In the genomic region with DNA sequence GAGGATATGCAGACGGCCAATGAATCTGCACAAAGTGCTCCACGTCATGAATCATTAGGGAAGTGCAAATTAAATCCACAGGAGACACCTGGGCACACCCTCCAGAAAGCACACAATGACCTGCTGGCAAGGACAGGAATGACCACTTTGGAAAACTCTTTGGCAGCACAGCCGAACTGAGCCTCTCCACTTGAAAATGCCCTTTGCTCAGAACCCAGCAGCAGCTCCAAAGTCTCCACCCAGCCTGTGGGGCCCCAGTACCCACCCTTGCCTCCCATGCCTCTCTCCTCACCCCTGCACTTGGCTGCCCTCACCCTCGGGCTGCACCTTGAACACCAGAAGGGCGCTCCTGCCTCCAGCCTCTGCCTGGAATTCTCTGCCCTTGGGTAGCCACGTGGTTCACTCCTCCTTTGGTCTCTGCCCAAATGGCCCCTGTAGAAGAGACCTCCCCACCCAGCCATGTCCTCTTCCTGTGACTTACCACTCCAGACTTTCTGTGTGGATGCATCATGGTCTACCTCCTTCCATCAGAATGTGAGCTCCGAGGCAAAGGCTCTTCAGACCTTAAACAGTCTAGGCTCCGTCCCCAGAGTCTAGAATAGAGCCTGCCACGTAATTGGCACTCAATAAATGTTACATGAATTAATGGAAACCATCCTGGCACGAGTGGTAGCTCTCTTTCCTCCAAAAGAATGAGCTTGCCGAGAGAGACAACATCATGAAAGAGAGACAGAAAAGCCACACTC, we compare ENCODE assay signal across 1 cellular context.
A peak's percentile ranks its signal among the peaks of the same experiment; 100 is the strongest.
TF ChIP-seq lines count a peak whose summit lies in the region.
"Not testable (repeated sequence)": the region's sequence is repeated elsewhere in the genome, so short reads cannot be mapped to it uniquely, and the experiment has no call there.

No MANE protein-coding gene starts in this region.

TF ChIP-seq in HepG2, 621 proteins besides CTCF, POLR2A, EP300 and RAD21 (continued from another document and continues in another):
- TF ChIP-seq, protein P1, sequence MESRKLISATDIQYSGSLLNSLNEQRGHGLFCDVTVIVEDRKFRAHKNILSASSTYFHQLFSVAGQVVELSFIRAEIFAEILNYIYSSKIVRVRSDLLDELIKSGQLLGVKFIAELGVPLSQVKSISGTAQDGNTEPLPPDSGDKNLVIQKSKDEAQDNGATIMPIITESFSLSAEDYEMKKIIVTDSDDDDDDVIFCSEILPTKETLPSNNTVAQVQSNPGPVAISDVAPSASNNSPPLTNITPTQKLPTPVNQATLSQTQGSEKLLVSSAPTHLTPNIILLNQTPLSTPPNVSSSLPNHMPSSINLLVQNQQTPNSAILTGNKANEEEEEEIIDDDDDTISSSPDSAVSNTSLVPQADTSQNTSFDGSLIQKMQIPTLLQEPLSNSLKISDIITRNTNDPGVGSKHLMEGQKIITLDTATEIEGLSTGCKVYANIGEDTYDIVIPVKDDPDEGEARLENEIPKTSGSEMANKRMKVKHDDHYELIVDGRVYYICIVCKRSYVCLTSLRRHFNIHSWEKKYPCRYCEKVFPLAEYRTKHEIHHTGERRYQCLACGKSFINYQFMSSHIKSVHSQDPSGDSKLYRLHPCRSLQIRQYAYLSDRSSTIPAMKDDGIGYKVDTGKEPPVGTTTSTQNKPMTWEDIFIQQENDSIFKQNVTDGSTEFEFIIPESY (CRISPR knock-in tag; IDR thresholded peaks at IDR 0.05) = 0 out of 2 replicates have a peak, but pooled peaks have one; percentile 11
- peak; percentile 41; the same call in 1 of the 2 replicates for TF ChIP-seq SIX1 (CRISPR knock-in tag; IDR thresholded peaks at IDR 0.05; ENCODE audit: borderline replicate concordance)
- TF ChIP-seq ZNF644 (CRISPR knock-in tag; IDR thresholded peaks at IDR 0.05; ENCODE audit: low read depth) = peak; percentile 49; the same call in 1 of the 2 replicates
- TF ChIP-seq ZNF160 (CRISPR knock-in tag; IDR thresholded peaks at IDR 0.05) = 0 out of 2 replicates have a peak, but pooled peaks have one; percentile 59
- not testable (repeated sequence) for TF ChIP-seq LCORL, SOX13 (IDR thresholded peaks at IDR 0.05)
- TF ChIP-seq LCORL (CRISPR knock-in tag; IDR thresholded peaks at IDR 0.05) = peak; percentile 68
- TF ChIP-seq SALL1 (CRISPR knock-in tag; IDR thresholded peaks at IDR 0.05) = peak; percentile 59
- peak; percentile 66 for TF ChIP-seq ZMYM3 (CRISPR knock-in tag; IDR thresholded peaks at IDR 0.05)
- TF ChIP-seq, protein P2, sequence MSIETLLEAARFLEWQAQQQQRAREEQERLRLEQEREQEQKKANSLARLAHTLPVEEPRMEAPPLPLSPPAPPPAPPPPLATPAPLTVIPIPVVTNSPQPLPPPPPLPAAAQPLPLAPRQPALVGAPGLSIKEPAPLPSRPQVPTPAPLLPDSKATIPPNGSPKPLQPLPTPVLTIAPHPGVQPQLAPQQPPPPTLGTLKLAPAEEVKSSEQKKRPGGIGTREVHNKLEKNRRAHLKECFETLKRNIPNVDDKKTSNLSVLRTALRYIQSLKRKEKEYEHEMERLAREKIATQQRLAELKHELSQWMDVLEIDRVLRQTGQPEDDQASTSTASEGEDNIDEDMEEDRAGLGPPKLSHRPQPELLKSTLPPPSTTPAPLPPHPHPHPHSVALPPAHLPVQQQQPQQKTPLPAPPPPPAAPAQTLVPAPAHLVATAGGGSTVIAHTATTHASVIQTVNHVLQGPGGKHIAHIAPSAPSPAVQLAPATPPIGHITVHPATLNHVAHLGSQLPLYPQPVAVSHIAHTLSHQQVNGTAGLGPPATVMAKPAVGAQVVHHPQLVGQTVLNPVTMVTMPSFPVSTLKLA (IDR thresholded peaks at IDR 0.05) = peak; percentile 26; the same call in 1 of the 2 replicates
- TF ChIP-seq, protein P3, sequence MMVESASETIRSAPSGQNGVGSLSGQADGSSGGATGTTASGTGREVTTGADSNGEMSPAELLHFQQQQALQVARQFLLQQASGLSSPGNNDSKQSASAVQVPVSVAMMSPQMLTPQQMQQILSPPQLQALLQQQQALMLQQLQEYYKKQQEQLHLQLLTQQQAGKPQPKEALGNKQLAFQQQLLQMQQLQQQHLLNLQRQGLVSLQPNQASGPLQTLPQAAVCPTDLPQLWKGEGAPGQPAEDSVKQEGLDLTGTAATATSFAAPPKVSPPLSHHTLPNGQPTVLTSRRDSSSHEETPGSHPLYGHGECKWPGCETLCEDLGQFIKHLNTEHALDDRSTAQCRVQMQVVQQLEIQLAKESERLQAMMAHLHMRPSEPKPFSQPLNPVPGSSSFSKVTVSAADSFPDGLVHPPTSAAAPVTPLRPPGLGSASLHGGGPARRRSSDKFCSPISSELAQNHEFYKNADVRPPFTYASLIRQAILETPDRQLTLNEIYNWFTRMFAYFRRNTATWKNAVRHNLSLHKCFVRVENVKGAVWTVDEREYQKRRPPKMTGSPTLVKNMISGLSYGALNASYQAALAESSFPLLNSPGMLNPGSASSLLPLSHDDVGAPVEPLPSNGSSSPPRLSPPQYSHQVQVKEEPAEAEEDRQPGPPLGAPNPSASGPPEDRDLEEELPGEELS (CRISPR knock-in tag; IDR thresholded peaks at IDR 0.05) = 0 out of 2 replicates have a peak, but pooled peaks have one; percentile 21
- TF ChIP-seq, protein P4, sequence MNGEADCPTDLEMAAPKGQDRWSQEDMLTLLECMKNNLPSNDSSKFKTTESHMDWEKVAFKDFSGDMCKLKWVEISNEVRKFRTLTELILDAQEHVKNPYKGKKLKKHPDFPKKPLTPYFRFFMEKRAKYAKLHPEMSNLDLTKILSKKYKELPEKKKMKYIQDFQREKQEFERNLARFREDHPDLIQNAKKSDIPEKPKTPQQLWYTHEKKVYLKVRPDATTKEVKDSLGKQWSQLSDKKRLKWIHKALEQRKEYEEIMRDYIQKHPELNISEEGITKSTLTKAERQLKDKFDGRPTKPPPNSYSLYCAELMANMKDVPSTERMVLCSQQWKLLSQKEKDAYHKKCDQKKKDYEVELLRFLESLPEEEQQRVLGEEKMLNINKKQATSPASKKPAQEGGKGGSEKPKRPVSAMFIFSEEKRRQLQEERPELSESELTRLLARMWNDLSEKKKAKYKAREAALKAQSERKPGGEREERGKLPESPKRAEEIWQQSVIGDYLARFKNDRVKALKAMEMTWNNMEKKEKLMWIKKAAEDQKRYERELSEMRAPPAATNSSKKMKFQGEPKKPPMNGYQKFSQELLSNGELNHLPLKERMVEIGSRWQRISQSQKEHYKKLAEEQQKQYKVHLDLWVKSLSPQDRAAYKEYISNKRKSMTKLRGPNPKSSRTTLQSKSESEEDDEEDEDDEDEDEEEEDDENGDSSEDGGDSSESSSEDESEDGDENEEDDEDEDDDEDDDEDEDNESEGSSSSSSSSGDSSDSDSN (CRISPR knock-in tag; IDR thresholded peaks at IDR 0.05) = peak; percentile 40; the same call in 1 of the 2 replicates
- peak in 1 of 2 experiments; percentile 20; a peak in 1 of 4 replicates for TF ChIP-seq SOX13 (CRISPR knock-in tag; conservative IDR thresholded peaks at IDR 0.05 in 1 of 2, IDR thresholded peaks at IDR 0.05 in 1 of 2)
- peak; percentile 27 for TF ChIP-seq YY1 (IDR thresholded peaks at IDR 0.05; ENCODE audit: insufficient read depth, insufficient replicate concordance, low read depth, low read length)
- 0 out of 2 replicates have a peak, but pooled peaks have one; percentile 56 for TF ChIP-seq GZF1 (CRISPR knock-in tag; IDR thresholded peaks at IDR 0.05)
- peak; percentile 30 for TF ChIP-seq SKI (IDR thresholded peaks at IDR 0.05; ENCODE audit: partially characterized antibody)
- TF ChIP-seq RXRA (CRISPR knock-in tag; IDR thresholded peaks at IDR 0.05) = peak; percentile 41
- 0 out of 2 replicates have a peak, but pooled peaks have one; percentile 19 for TF ChIP-seq ZFP90 (CRISPR knock-in tag; IDR thresholded peaks at IDR 0.05; ENCODE audit: borderline replicate concordance)
- TF ChIP-seq ZSCAN25 (CRISPR knock-in tag; IDR thresholded peaks at IDR 0.05) = peak; percentile 100
- TF ChIP-seq, protein P5, sequence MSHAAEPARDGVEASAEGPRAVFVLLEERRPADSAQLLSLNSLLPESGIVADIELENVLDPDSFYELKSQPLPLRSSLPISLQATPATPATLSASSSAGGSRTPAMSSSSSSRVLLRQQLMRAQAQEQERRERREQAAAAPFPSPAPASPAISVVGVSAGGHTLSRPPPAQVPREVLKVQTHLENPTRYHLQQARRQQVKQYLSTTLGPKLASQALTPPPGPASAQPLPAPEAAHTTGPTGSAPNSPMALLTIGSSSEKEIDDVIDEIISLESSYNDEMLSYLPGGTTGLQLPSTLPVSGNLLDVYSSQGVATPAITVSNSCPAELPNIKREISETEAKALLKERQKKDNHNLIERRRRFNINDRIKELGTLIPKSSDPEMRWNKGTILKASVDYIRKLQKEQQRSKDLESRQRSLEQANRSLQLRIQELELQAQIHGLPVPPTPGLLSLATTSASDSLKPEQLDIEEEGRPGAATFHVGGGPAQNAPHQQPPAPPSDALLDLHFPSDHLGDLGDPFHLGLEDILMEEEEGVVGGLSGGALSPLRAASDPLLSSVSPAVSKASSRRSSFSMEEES (CRISPR knock-in tag; IDR thresholded peaks at IDR 0.05) = peak; percentile 52; the same call in 1 of the 2 replicates
- TF ChIP-seq RAD51 (IDR thresholded peaks at IDR 0.05; ENCODE audit: borderline replicate concordance) = peak; percentile 23; the same call in 1 of the 2 replicates
- TF ChIP-seq, protein P6, sequence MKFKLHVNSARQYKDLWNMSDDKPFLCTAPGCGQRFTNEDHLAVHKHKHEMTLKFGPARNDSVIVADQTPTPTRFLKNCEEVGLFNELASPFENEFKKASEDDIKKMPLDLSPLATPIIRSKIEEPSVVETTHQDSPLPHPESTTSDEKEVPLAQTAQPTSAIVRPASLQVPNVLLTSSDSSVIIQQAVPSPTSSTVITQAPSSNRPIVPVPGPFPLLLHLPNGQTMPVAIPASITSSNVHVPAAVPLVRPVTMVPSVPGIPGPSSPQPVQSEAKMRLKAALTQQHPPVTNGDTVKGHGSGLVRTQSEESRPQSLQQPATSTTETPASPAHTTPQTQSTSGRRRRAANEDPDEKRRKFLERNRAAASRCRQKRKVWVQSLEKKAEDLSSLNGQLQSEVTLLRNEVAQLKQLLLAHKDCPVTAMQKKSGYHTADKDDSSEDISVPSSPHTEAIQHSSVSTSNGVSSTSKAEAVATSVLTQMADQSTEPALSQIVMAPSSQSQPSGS (CRISPR knock-in tag; IDR thresholded peaks at IDR 0.05) = 0 out of 2 replicates have a peak, but pooled peaks have one; percentile 22
- TF ChIP-seq, protein P7, sequence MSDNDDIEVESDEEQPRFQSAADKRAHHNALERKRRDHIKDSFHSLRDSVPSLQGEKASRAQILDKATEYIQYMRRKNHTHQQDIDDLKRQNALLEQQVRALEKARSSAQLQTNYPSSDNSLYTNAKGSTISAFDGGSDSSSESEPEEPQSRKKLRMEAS (IDR thresholded peaks at IDR 0.05) = peak; percentile 54; the same call in 1 of the 2 replicates
- TF ChIP-seq, protein P8, sequence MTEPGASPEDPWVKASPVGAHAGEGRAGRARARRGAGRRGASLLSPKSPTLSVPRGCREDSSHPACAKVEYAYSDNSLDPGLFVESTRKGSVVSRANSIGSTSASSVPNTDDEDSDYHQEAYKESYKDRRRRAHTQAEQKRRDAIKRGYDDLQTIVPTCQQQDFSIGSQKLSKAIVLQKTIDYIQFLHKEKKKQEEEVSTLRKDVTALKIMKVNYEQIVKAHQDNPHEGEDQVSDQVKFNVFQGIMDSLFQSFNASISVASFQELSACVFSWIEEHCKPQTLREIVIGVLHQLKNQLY (CRISPR knock-in tag; IDR thresholded peaks at IDR 0.05) = peak; percentile 13; the same call in 1 of the 2 replicates
- TF ChIP-seq RARA (CRISPR knock-in tag; IDR thresholded peaks at IDR 0.05) = peak; percentile 43; the same call in 1 of the 2 replicates
- TF ChIP-seq, protein P9, sequence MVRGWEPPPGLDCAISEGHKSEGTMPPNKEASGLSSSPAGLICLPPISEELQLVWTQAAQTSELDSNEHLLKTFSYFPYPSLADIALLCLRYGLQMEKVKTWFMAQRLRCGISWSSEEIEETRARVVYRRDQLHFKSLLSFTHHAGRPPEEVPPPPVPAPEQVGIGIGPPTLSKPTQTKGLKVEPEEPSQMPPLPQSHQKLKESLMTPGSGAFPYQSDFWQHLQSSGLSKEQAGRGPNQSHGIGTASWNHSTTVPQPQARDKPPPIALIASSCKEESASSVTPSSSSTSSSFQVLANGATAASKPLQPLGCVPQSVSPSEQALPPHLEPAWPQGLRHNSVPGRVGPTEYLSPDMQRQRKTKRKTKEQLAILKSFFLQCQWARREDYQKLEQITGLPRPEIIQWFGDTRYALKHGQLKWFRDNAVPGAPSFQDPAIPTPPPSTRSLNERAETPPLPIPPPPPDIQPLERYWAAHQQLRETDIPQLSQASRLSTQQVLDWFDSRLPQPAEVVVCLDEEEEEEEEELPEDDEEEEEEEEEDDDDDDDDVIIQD (CRISPR knock-in tag; IDR thresholded peaks at IDR 0.05; ENCODE audit: low read depth) = peak; percentile 40; the same call in 1 of the 2 replicates
- peak; percentile 92 for TF ChIP-seq HNRNPL (IDR thresholded peaks at IDR 0.05; ENCODE audit: low read depth, low read length)
- 0 out of 2 replicates have a peak, but pooled peaks have one; percentile 40 for TF ChIP-seq ZBTB38 (CRISPR knock-in tag; IDR thresholded peaks at IDR 0.05)
- TF ChIP-seq, protein P10, sequence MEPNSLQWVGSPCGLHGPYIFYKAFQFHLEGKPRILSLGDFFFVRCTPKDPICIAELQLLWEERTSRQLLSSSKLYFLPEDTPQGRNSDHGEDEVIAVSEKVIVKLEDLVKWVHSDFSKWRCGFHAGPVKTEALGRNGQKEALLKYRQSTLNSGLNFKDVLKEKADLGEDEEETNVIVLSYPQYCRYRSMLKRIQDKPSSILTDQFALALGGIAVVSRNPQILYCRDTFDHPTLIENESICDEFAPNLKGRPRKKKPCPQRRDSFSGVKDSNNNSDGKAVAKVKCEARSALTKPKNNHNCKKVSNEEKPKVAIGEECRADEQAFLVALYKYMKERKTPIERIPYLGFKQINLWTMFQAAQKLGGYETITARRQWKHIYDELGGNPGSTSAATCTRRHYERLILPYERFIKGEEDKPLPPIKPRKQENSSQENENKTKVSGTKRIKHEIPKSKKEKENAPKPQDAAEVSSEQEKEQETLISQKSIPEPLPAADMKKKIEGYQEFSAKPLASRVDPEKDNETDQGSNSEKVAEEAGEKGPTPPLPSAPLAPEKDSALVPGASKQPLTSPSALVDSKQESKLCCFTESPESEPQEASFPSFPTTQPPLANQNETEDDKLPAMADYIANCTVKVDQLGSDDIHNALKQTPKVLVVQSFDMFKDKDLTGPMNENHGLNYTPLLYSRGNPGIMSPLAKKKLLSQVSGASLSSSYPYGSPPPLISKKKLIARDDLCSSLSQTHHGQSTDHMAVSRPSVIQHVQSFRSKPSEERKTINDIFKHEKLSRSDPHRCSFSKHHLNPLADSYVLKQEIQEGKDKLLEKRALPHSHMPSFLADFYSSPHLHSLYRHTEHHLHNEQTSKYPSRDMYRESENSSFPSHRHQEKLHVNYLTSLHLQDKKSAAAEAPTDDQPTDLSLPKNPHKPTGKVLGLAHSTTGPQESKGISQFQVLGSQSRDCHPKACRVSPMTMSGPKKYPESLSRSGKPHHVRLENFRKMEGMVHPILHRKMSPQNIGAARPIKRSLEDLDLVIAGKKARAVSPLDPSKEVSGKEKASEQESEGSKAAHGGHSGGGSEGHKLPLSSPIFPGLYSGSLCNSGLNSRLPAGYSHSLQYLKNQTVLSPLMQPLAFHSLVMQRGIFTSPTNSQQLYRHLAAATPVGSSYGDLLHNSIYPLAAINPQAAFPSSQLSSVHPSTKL (CRISPR knock-in tag; IDR thresholded peaks at IDR 0.05) = peak; percentile 36; the same call in 1 of the 2 replicates
- TF ChIP-seq, protein P11, sequence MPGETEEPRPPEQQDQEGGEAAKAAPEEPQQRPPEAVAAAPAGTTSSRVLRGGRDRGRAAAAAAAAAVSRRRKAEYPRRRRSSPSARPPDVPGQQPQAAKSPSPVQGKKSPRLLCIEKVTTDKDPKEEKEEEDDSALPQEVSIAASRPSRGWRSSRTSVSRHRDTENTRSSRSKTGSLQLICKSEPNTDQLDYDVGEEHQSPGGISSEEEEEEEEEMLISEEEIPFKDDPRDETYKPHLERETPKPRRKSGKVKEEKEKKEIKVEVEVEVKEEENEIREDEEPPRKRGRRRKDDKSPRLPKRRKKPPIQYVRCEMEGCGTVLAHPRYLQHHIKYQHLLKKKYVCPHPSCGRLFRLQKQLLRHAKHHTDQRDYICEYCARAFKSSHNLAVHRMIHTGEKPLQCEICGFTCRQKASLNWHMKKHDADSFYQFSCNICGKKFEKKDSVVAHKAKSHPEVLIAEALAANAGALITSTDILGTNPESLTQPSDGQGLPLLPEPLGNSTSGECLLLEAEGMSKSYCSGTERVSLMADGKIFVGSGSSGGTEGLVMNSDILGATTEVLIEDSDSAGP (CRISPR knock-in tag; IDR thresholded peaks at IDR 0.05; ENCODE audit: borderline replicate concordance) = peak; percentile 42; the same call in 1 of the 2 replicates
